Comparison of ENCODE assay signal across 24 cellular contexts in genomic region chr2:62897187-62897827, GRCh38.
"Had no signal": no experiment of that assay in that cellular context is flagged by ENCODE, and none has a peak within 500 bp of the region (broad histone marks: within the 10 kb centered on the region; RNA-seq: fewer than 3 reads in every experiment).

No MANE protein-coding gene starts in this region.

- DNase-seq: Karpas-422, KG1, MG63, NCI-H1092, NCI-H1105 treated with DMSO at 0.1 percent for 48 hours, NCI-H1417 treated with DMSO at 0.1 percent for 48 hours, NCI-H146, NCI-H1694 treated with DMSO at 0.1 percent for 48 hours, NCI-H1930, NCI-H2081, NCI-H2107, NCI-H2171, NCI-H226, NCI-H446, NCI-H510A, NCI-H524 treated with DMSO at 0.1 percent for 48 hours, NCI-H69, NCI-H774, Peyer's patch, SHP77 treated with DMSO at 0.1 percent for 48 hours, SJCRH30, T-helper 1 cell had no signal

- H3K27me3 ChIP-seq: MG63, Peyer's patch, SJCRH30 had no signal

- H3K27ac ChIP-seq: Peyer's patch, SJCRH30 had no signal

- H3K4me1 ChIP-seq: Peyer's patch, SJCRH30 had no signal

- H3K36me3 ChIP-seq: MG63, Peyer's patch, SJCRH30 had no signal

- H3K4me3 ChIP-seq: MG63, Peyer's patch, SJCRH30 had no signal

- H3K9me3 ChIP-seq: MG63, Peyer's patch, SJCRH30 had no signal

- ATAC-seq: Right ventricle myocardium inferior, SK-N-SH treated with all-trans-retinoic acid at 6 μM for 48 hours had no signal
